ENCODE assay signal across 9 cellular contexts in the genomic region with DNA sequence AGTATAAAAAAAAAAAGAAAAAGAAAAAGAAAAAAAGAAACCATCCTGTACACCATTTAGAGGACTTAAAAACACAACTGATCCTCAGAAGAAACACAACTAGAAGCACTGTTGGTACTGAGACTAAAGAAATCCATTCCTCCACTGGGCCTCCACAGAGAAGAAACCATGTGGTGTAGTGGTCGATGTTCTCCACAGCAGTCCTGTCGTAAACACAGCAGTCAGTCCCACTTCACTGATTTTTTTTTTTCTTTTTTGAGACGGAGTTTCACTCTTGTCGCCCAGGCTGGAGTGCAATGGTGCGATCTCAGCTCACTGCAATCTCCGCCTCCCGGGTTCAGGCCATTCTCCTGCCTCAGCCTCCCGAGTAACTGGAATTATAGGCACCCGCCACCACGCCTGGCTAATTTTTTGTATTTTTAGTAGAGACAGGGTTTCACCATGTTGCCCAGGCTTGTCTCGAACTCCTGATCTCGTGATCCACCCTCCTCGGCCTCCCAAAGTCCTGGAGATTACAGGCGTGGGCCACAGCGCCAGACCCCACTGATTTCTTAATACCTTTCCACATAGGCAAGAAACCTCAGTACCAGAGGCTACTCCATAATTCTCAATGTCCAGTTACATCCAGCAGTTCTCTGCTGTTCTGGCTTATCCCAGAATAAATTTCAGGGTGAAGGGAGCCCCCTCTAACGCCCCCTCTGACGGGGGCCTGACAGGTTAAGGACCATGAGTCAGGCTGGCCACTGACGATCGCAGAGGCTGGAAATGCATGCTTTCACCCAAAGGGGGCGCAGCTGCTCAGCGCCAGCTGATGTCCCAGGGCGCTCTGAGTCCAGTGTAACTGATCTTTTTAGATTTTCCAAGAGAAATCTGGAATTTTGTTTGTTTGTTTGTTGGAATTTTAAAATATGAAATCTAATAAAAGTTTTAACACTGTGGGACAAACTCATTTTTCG.
DNase-seq lines count a peak whose midpoint lies in the region; ATAC-seq and TF ChIP-seq lines count a peak whose summit lies in the region.
"Had no signal": no experiment of that assay in that cellular context is flagged by ENCODE, and none has a peak within 500 bp of the region (broad histone marks: within the 10 kb centered on the region; RNA-seq: fewer than 3 reads in every experiment).

No MANE protein-coding gene starts in this region.

- H3K27me3 ChIP-seq in OCI-LY1 (ENCODE audit: insufficient read depth, low read length): no peaks in the 10 kb centered on the region
- no peaks in the 10 kb centered on the region for H3K27me3 ChIP-seq in duodenal mucosa (ENCODE audit: control insufficient read depth in 1 of 2, insufficient read depth in 2 of 2, low read length in 2 of 2)
- no peaks in the 10 kb centered on the region for H3K27me3 ChIP-seq in mucosa of stomach (ENCODE audit: control insufficient read depth, insufficient read depth, low read length)

- no peaks in the 10 kb centered on the region for H3K79me2 ChIP-seq in OCI-LY1 (ENCODE audit: insufficient read depth, low read length)

- ATAC-seq in HG03565 (IDR thresholded peaks at IDR 0.05; ENCODE audit: unreplicated experiment): no peak

- peaks cover 13% of the 10 kb centered on the region for H3K27me3 Mint-ChIP-seq in activated T-cell treated with anti-CD3 and anti-CD28 coated beads, Interleukin-2, amount 50 U/mL, for 24 hours

- H3K9me3 ChIP-seq in OCI-LY1 (ENCODE audit: low read length): no peaks in the 10 kb centered on the region
- H3K9me3 ChIP-seq in duodenal mucosa (ENCODE audit: control insufficient read depth in 1 of 2, low read length in 2 of 2): no peaks in the 10 kb centered on the region
- H3K9me3 ChIP-seq in mucosa of stomach (ENCODE audit: control insufficient read depth, low read length): no peaks in the 10 kb centered on the region

- no peak overlapping the region for H3K4me2 ChIP-seq in OCI-LY1 (ENCODE audit: low read length)

- H3K4me3 ChIP-seq in OCI-LY1 (ENCODE audit: low read depth, low read length, poor library complexity, severe bottlenecking): no peak overlapping the region
- H3K4me3 ChIP-seq in duodenal mucosa (ENCODE audit: low read depth in 1 of 2, low read length in 2 of 2): peak overlapping the region; percentile 53 to 58
- no peak overlapping the region for H3K4me3 ChIP-seq in mucosa of stomach (ENCODE audit: low read length)

- H3K36me3 Mint-ChIP-seq in activated T-cell treated with anti-CD3 and anti-CD28 coated beads, Interleukin-2, amount 50 U/mL, for 24 hours (ENCODE audit: low read depth): no peaks in the 10 kb centered on the region
- H3K36me3 Mint-ChIP-seq: activated naive CD8-positive, alpha-beta T cell treated with anti-CD3 and anti-CD28 coated beads, Interleukin-2, amount 10 ng/mL, durations not matched to agents 7 days and 5 days had no signal

- H3K27ac Mint-ChIP-seq in activated T-cell treated with anti-CD3 and anti-CD28 coated beads, Interleukin-2, amount 50 U/mL, for 24 hours: no peak overlapping the region
- H3K27ac Mint-ChIP-seq: activated naive CD8-positive, alpha-beta T cell treated with anti-CD3 and anti-CD28 coated beads, Interleukin-2, amount 10 ng/mL, durations not matched to agents 7 days and 5 days had no signal

- no peak overlapping the region for H3K4me3 Mint-ChIP-seq in activated T-cell treated with anti-CD3 and anti-CD28 coated beads, Interleukin-2, amount 50 U/mL, for 24 hours
- H3K4me3 Mint-ChIP-seq: activated naive CD8-positive, alpha-beta T cell treated with anti-CD3 and anti-CD28 coated beads, Interleukin-2, amount 10 ng/mL, durations not matched to agents 7 days and 5 days had no signal

- no peaks in the 10 kb centered on the region for H3K9me2 ChIP-seq in OCI-LY1 (ENCODE audit: low read depth, low read length)

- TF ChIP-seq CTCF in OCI-LY1 (IDR thresholded peaks at IDR 0.05; ENCODE audit: low read length): peak; percentile 50; the same call in 1 of the 2 replicates

- H4K20me1 ChIP-seq in OCI-LY1 (ENCODE audit: insufficient read depth, low read length): no peaks in the 10 kb centered on the region

- no peak overlapping the region for H3K9ac ChIP-seq in OCI-LY1 (ENCODE audit: low read length)
- no peak overlapping the region for H3K9ac ChIP-seq in duodenal mucosa (ENCODE audit: low read depth in 1 of 2, low read length in 2 of 2)
- H3K9ac ChIP-seq in mucosa of stomach (ENCODE audit: low read length): peak overlapping the region; percentile 34

- no peaks in the 10 kb centered on the region for H3K4me1 Mint-ChIP-seq in activated T-cell treated with anti-CD3 and anti-CD28 coated beads, Interleukin-2, amount 50 U/mL, for 24 hours (ENCODE audit: low read depth)

- H3K4me1 ChIP-seq in OCI-LY1 (ENCODE audit: insufficient read depth, low read length, severe bottlenecking) (no peaks in the 10 kb centered on the region), duodenal mucosa (ENCODE audit: control insufficient read depth in 1 of 2, insufficient read depth in 2 of 2, low read length in 2 of 2) (peaks cover 7 to 8% of the 10 kb centered on the region in 2 donors), mucosa of stomach (ENCODE audit: control insufficient read depth, insufficient read depth, low read length) (peaks cover 9% of the 10 kb centered on the region)

- H3F3A ChIP-seq in OCI-LY1 (ENCODE audit: insufficient read depth, low read length): no peaks in the 10 kb centered on the region

- DNase-seq in activated T-cell treated with anti-CD3 and anti-CD28 coated beads, Interleukin-2, amount 50 U/mL, for 48 hours: peak; percentile 44 to 53
- no peak for DNase-seq in activated T-cell treated with anti-CD3 and anti-CD28 coated beads, Interleukin-2, amount 50 U/mL, for 24 hours
- DNase-seq in HPDE6-E6E7 (ENCODE audit: extremely low spot score) (no peak), globus pallidus (ENCODE audit: low spot score) (no peak)
- DNase-seq: activated naive CD8-positive, alpha-beta T cell treated with anti-CD3 and anti-CD28 coated beads, Interleukin-2, amount 10 ng/mL, durations not matched to agents 7 days and 5 days had no signal

- no peak overlapping the region for H2AFZ ChIP-seq in OCI-LY1 (ENCODE audit: low read length)

- H3K36me3 ChIP-seq in OCI-LY1 (ENCODE audit: insufficient read depth, low read length): no peaks in the 10 kb centered on the region
- H3K36me3 ChIP-seq in duodenal mucosa (ENCODE audit: control insufficient read depth in 1 of 2, insufficient read depth in 2 of 2, low read length in 2 of 2): no peaks in the 10 kb centered on the region
- no peaks in the 10 kb centered on the region for H3K36me3 ChIP-seq in mucosa of stomach (ENCODE audit: control insufficient read depth, insufficient read depth, low read length)

- H3K27ac ChIP-seq in OCI-LY1 (ENCODE audit: low read depth, low read length, poor library complexity, severe bottlenecking) (no peak overlapping the region), duodenal mucosa (ENCODE audit: low read depth, low read length) (no peak overlapping the region)

- H3K9me3 Mint-ChIP-seq in activated T-cell treated with anti-CD3 and anti-CD28 coated beads, Interleukin-2, amount 50 U/mL, for 24 hours: no peaks in the 10 kb centered on the region
- H3K9me3 Mint-ChIP-seq: activated naive CD8-positive, alpha-beta T cell treated with anti-CD3 and anti-CD28 coated beads, Interleukin-2, amount 10 ng/mL, durations not matched to agents 7 days and 5 days had no signal

Comparison
In these comparisons a context has a peak if more than half of its experiments do, and no peak if none do; other contexts are left out.
1. DNase-seq: peak in activated T-cell treated with anti-CD3 and anti-CD28 coated beads, Interleukin-2, amount 50 U/mL, for 48 hours (2 of 2); none in activated T-cell treated with anti-CD3 and anti-CD28 coated beads, Interleukin-2, amount 50 U/mL, for 24 hours (single experiment), HPDE6-E6E7 (single experiment) and globus pallidus (single experiment).
2. H3K4me3 ChIP-seq: peak in duodenal mucosa (2 of 2); none in OCI-LY1 (single experiment) and mucosa of stomach (single experiment).